12 cellular contexts compared by ENCODE assay signal in the genomic region with DNA sequence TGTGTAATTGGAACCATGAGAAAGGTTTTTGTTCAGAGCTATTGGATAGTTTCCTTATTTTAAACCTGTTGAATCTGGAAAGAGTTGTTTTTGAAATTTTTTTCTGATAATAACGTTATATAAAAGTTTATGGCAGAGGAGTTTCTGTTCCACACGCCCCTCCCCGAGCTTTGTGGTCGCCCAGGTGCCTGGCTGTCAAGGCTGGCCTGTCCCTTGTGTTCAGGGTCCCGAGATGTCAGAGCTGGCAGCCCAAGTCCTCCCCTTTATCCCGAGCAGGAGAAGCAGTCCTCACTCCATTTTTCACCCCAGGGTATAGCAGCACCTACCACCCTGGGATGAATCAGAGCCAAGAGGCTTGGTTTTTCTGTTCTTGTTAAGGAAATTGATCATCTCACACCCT. TPM values are rescaled to one million over a fixed set of nuclear protein-coding genes. Genes with fewer than 3 reads are reported as not detected.
DNase-seq lines count a peak whose midpoint lies in the region; ATAC-seq and TF ChIP-seq lines count a peak whose summit lies in the region.
"Had no signal": no experiment of that assay in that cellular context is flagged by ENCODE, and none has a peak within 500 bp of the region (broad histone marks: within the 10 kb centered on the region; RNA-seq: fewer than 3 reads in every experiment).

No MANE protein-coding gene starts in this region.

- 94% methylated on average over 6 of the region's 6 CpGs for WGBS in mesenchymal stem cell
- WGBS in urinary bladder, result 83% methylated on average over 6 of the region's 6 CpGs

- H2AK5ac ChIP-seq in mesenchymal stem cell (ENCODE audit: low read length, severe bottlenecking), result peak overlapping the region; percentile 46

- no peak overlapping the region for H3K23ac ChIP-seq in mesenchymal stem cell (ENCODE audit: low read length in 2 of 2)

- H3K27ac ChIP-seq in left ventricle myocardium inferior (replicated peaks) (peak overlapping the region; percentile 53), mesenchymal stem cell (ENCODE audit: low read length, poor library complexity, severe bottlenecking) (no peak overlapping the region), urinary bladder (ENCODE audit: low read depth) (peak overlapping the region; percentile 38)
- H3K27ac ChIP-seq: epithelial cell of prostate, ovary had no signal

- peaks cover 23% of the 10 kb centered on the region for H3K36me3 Mint-ChIP-seq in activated T-helper 1 cell treated with anti-CD3 and anti-CD28 coated beads, Interleukin-12 subunit alpha, Interleukin-12 subunit beta, Interleukin-2, Interleukin-4 antibody, amounts not matched to agents 30 ng/mL and 10 ng/mL and 1 ng/mL, durations not matched to agents 14 hours and 24 hours and 36 hours (ENCODE audit: low read depth)

- intact Hi-C loops in left ventricle myocardium inferior (cut with micrococcal nuclease) (no loop called here), Right ventricle myocardium inferior (cut with DNase I) (no loop called here)
- intact Hi-C loops in activated T-helper 1 cell treated with anti-CD3 and anti-CD28 coated beads, Interleukin-12 subunit alpha, Interleukin-12 subunit beta, Interleukin-2, Interleukin-4 antibody, amounts not matched to agents 30 ng/mL and 10 ng/mL and 1 ng/mL, durations not matched to agents 14 hours and 24 hours and 36 hours (cut with micrococcal nuclease), result loop anchor here (10.0 kb wide), 1 partner anchor 179 kb away; no protein-coding TSS in a partner anchor

- peaks cover 62% of the 10 kb centered on the region for H3K4me1 ChIP-seq in left ventricle myocardium inferior
- H3K4me1 ChIP-seq in mesenchymal stem cell (ENCODE audit: control insufficient read depth, insufficient read depth, low read depth, low read length), result peaks cover 55% of the 10 kb centered on the region
- H3K4me1 ChIP-seq in urinary bladder (ENCODE audit: insufficient read depth), result peaks cover 2% of the 10 kb centered on the region

- H3K4me3 ChIP-seq in left ventricle myocardium inferior (no peak overlapping the region), mesenchymal stem cell (ENCODE audit: insufficient read depth in 1 of 2, low read depth in 1 of 2, low read length in 2 of 2) (no peak overlapping the region), urinary bladder (ENCODE audit: low read depth, low read length) (no peak overlapping the region)
- H3K4me3 ChIP-seq: adrenal gland, ovary, tibial nerve had no signal

- H3K4me2 ChIP-seq in mesenchymal stem cell (ENCODE audit: low read length, poor library complexity, severe bottlenecking), result no peak overlapping the region

- TF ChIP-seq CTCF in left ventricle myocardium inferior (IDR thresholded peaks at IDR 0.05; ENCODE audit: borderline replicate concordance), result no peak

- H4K8ac ChIP-seq in mesenchymal stem cell (ENCODE audit: low read length), result no peak overlapping the region

- peaks cover 74% of the 10 kb centered on the region for H3K4me1 Mint-ChIP-seq in activated T-helper 1 cell treated with anti-CD3 and anti-CD28 coated beads, Interleukin-12 subunit alpha, Interleukin-12 subunit beta, Interleukin-2, Interleukin-4 antibody, amounts not matched to agents 30 ng/mL and 10 ng/mL and 1 ng/mL, durations not matched to agents 14 hours and 24 hours and 36 hours (ENCODE audit: low read depth)

- peak overlapping the region; percentile 34 for H3K27ac Mint-ChIP-seq in activated T-helper 1 cell treated with anti-CD3 and anti-CD28 coated beads, Interleukin-12 subunit alpha, Interleukin-12 subunit beta, Interleukin-2, Interleukin-4 antibody, amounts not matched to agents 30 ng/mL and 10 ng/mL and 1 ng/mL, durations not matched to agents 14 hours and 24 hours and 36 hours

- no peak overlapping the region for H2BK5ac ChIP-seq in mesenchymal stem cell (ENCODE audit: low read depth, low read length, poor library complexity, severe bottlenecking)

- H4K91ac ChIP-seq in mesenchymal stem cell (ENCODE audit: low read length), result peak overlapping the region; percentile 57

- H2BK120ac ChIP-seq in mesenchymal stem cell (ENCODE audit: low read depth, low read length), result no peak overlapping the region

- H3K27me3 ChIP-seq in left ventricle myocardium inferior (ENCODE audit: low read depth), result no peaks in the 10 kb centered on the region
- no peaks in the 10 kb centered on the region for H3K27me3 ChIP-seq in mesenchymal stem cell (ENCODE audit: control insufficient read depth in 1 of 2, insufficient read depth in 1 of 2, low read length in 2 of 2)
- H3K27me3 ChIP-seq: adrenal gland, ovary, tibial nerve had no signal

- no peak overlapping the region for H2AFZ ChIP-seq in mesenchymal stem cell (ENCODE audit: low read depth, low read length)

- H3K36me3 ChIP-seq in left ventricle myocardium inferior (peaks cover 9% of the 10 kb centered on the region), mesenchymal stem cell (ENCODE audit: control insufficient read depth in 1 of 2, insufficient read depth in 2 of 2, low read depth in 1 of 2, low read length in 2 of 2) (peaks cover 10 to 16% of the 10 kb centered on the region in 2 experiments), urinary bladder (ENCODE audit: insufficient read depth) (no peaks in the 10 kb centered on the region)
- H3K36me3 ChIP-seq: ovary had no signal

- H3K4ac ChIP-seq in mesenchymal stem cell (ENCODE audit: low read depth in 1 of 2, low read length in 2 of 2), result no peak overlapping the region

- peak overlapping the region; percentile 49 for H3K4me3 Mint-ChIP-seq in activated T-helper 1 cell treated with anti-CD3 and anti-CD28 coated beads, Interleukin-12 subunit alpha, Interleukin-12 subunit beta, Interleukin-2, Interleukin-4 antibody, amounts not matched to agents 30 ng/mL and 10 ng/mL and 1 ng/mL, durations not matched to agents 14 hours and 24 hours and 36 hours

- ATAC-seq in Right ventricle myocardium inferior (no peak), GM18870 (IDR thresholded peaks at IDR 0.05; ENCODE audit: unreplicated experiment) (no peak), GM21381 (IDR thresholded peaks at IDR 0.05; ENCODE audit: unreplicated experiment) (no peak)

- H3K9me3 Mint-ChIP-seq in activated T-helper 1 cell treated with anti-CD3 and anti-CD28 coated beads, Interleukin-12 subunit alpha, Interleukin-12 subunit beta, Interleukin-2, Interleukin-4 antibody, amounts not matched to agents 30 ng/mL and 10 ng/mL and 1 ng/mL, durations not matched to agents 14 hours and 24 hours and 36 hours, result no peaks in the 10 kb centered on the region

- no peak overlapping the region for H2BK15ac ChIP-seq in mesenchymal stem cell (ENCODE audit: low read depth, poor library complexity, severe bottlenecking)

- peak overlapping the region; percentile 63 to 69 for H2BK12ac ChIP-seq in mesenchymal stem cell (ENCODE audit: low read length in 2 of 2)

- no peak overlapping the region for H3K14ac ChIP-seq in mesenchymal stem cell (ENCODE audit: low read length in 2 of 2)

- peak overlapping the region in 1 of 2 experiments; percentile 85 for H3K18ac ChIP-seq in mesenchymal stem cell (ENCODE audit: low read depth in 1 of 2, low read length in 2 of 2)

- peaks cover 25% of the 10 kb centered on the region for H3K79me1 ChIP-seq in mesenchymal stem cell (replicated peaks; ENCODE audit: low read length, poor library complexity, severe bottlenecking)

- no peaks in the 10 kb centered on the region for H3K9me3 ChIP-seq in left ventricle myocardium inferior (replicated peaks)
- no peaks in the 10 kb centered on the region for H3K9me3 ChIP-seq in mesenchymal stem cell (ENCODE audit: control insufficient read depth, low read length)
- H3K9me3 ChIP-seq: adrenal gland, ovary, tibial nerve had no signal

- H3K9ac ChIP-seq in mesenchymal stem cell (ENCODE audit: low read length), result peak overlapping the region; percentile 71

- no peak for DNase-seq in left ventricle myocardium inferior
- no peak for DNase-seq in Right ventricle myocardium inferior (ENCODE audit: missing footprints)
- no peak for DNase-seq in activated T-helper 1 cell treated with anti-CD3 and anti-CD28 coated beads, Interleukin-12 subunit alpha, Interleukin-12 subunit beta, Interleukin-2, Interleukin-4 antibody, amounts not matched to agents 30 ng/mL and 10 ng/mL and 1 ng/mL, durations not matched to agents 14 hours and 24 hours and 36 hours (ENCODE audit: low spot score)
- DNase-seq in mesenchymal stem cell, result no peak
- no peak for DNase-seq in NCI-H510A (lab: John Stamatoyannopoulos, UW)
- DNase-seq: ovary had no signal

- no peaks in the 10 kb centered on the region for H3K27me3 Mint-ChIP-seq in activated T-helper 1 cell treated with anti-CD3 and anti-CD28 coated beads, Interleukin-12 subunit alpha, Interleukin-12 subunit beta, Interleukin-2, Interleukin-4 antibody, amounts not matched to agents 30 ng/mL and 10 ng/mL and 1 ng/mL, durations not matched to agents 14 hours and 24 hours and 36 hours (ENCODE audit: insufficient read depth)

RNA-seq across cellular contexts. Expression of gene ZNF750, which starts 26.2 kb away (rescaled TPM):
- total RNA-seq in left ventricle myocardium inferior (not detected), Right ventricle myocardium inferior (not detected), urinary bladder (3.1 TPM)
- not detected in 2 replicates for total RNA-seq in activated T-helper 1 cell treated with anti-CD3 and anti-CD28 coated beads, Interleukin-12 subunit alpha, Interleukin-12 subunit beta, Interleukin-2, Interleukin-4 antibody, amounts not matched to agents 30 ng/mL and 10 ng/mL and 1 ng/mL, durations not matched to agents 14 hours and 24 hours and 36 hours
- not detected for polyA plus RNA-seq in mesenchymal stem cell (2013, experiment 1 of 2)
- polyA plus RNA-seq in mesenchymal stem cell (2013, experiment 2 of 2), result not detected
- polyA plus RNA-seq in urinary bladder, result 2.7 TPM
- total RNA-seq: ovary, tibial nerve had no signal
